Comparison of ENCODE assay signal across 8 cellular contexts in the genomic region with DNA sequence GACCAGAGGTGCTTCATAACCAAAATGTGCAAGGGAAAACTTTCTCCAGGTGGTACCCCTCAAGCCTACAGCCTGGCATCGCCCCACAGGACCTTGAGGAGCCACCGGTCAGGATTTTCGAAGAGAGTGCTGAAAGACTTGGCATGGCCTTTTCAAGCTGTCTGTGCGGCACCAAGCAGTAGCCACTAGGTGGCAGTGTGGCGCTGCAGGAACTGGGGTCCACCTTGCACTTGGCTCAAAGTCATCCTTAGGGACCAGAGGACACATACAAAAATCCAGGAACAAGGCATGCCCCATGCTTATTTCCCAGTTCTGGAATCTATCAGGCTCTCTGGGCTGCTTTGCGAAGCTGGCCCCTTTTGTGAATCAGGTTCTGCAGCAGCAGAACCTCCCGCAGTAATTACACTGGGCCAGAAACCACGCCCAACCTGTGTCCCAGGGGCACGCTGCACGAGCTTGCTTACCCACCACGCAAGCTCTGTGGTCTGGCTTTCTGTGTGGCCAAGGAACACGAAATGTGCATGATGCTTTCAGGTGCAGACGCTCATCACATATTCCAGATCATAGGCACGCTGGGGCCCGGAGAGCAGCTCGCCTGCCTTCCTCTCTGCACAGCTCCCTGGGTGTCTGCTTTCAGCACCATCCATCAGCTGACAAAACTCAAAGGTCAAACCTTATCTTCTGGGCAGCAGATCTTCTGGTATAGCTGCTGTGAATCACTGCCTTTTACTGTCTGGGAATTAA.
DNase-seq lines count a peak whose midpoint lies in the region; ATAC-seq and TF ChIP-seq lines count a peak whose summit lies in the region.

No MANE protein-coding gene starts in this region.

- peaks cover 6% of the 10 kb centered on the region for H3K36me3 ChIP-seq in adipocyte (ENCODE audit: control insufficient read depth, insufficient read depth, low read length, severe bottlenecking)
- peaks cover 0 to 12% (median 0%) of the 10 kb centered on the region in 9 donors for H3K36me3 ChIP-seq in heart right ventricle
- H3K36me3 ChIP-seq in aorta (ENCODE audit: control insufficient read depth in 1 of 2, insufficient read depth in 2 of 2, low read length in 1 of 2) = no peaks in the 10 kb centered on the region

- DNase-seq in DMS53 (lab: John Stamatoyannopoulos, UW) (peak; percentile 85), NCI-H1092 (lab: John Stamatoyannopoulos, UW) (peak; percentile 68), SW480 (ENCODE audit: low spot score) (peak; percentile 70), adipocyte (ENCODE audit: low read depth) (peak; percentile 88), heart right ventricle (peak; percentile 84 to 87), putamen (ENCODE audit: low spot score) (peak; percentile 80), aorta (peak; percentile 87 to 94)

- H3K9me3 ChIP-seq in adipocyte (ENCODE audit: control insufficient read depth, low read length) (no peaks in the 10 kb centered on the region), heart right ventricle (no peaks in the 10 kb centered on the region), aorta (ENCODE audit: control insufficient read depth, low read length) (no peaks in the 10 kb centered on the region)

- H3K27me3 ChIP-seq in adipocyte (replicated peaks; ENCODE audit: control insufficient read depth, insufficient read depth, low read length) = no peaks in the 10 kb centered on the region
- peaks cover 0 to 28% (median 8%) of the 10 kb centered on the region in 7 donors for H3K27me3 ChIP-seq in heart right ventricle
- no peaks in the 10 kb centered on the region for H3K27me3 ChIP-seq in aorta (ENCODE audit: control insufficient read depth in 1 of 2, insufficient read depth in 2 of 2, low read length in 1 of 2)

- intact Hi-C loops in heart right ventricle (cut with DNase I) (loop anchor here (1.0 to 10.0 kb wide), 13 partner anchors 69 to 607 kb away; partner anchors contain the start of genes SLC7A1 (in 2 of the 10) and UBL3 (in 1 of the 10)), aorta (cut with DNase I) (loop anchor here (2.0 to 10.0 kb wide), 5 partner anchors 189 to 606 kb away; no protein-coding TSS in a partner anchor)

- H3K27ac ChIP-seq in heart right ventricle = peak overlapping the region in 5 of 10 donors; percentile 0 to 49 (median 35)
- no peak overlapping the region for H3K27ac ChIP-seq in aorta (ENCODE audit: low read depth in 1 of 2, low read length in 2 of 2)

- no peak overlapping the region for H3K9ac ChIP-seq in adipocyte (ENCODE audit: low read length)

- ATAC-seq in GM21717 (IDR thresholded peaks at IDR 0.05; ENCODE audit: unreplicated experiment) (peak; percentile 67), heart right ventricle (peak; percentile 81 to 96 (median 90)), aorta (ENCODE audit: low FRiP score) (peak; percentile 87)

- WGBS in heart right ventricle, 2 donors = 18 to 20% methylated on average over 16 of the region's 16 CpGs
- 17 to 21% methylated on average over 16 of the region's 16 CpGs for WGBS in aorta, 2 donors

- peak overlapping the region; percentile 21 for H3K4me3 ChIP-seq in adipocyte (ENCODE audit: low read length)
- H3K4me3 ChIP-seq in heart right ventricle = peak overlapping the region in 2 of 10 donors; percentile 16 to 18
- no peak overlapping the region for H3K4me3 ChIP-seq in aorta (ENCODE audit: low read length in 2 of 2)

- TF ChIP-seq CTCF in heart right ventricle (IDR thresholded peaks at IDR 0.05) = peak in 7 of 9 donors; percentile 92 to 99 (median 98)

- H3K4me1 ChIP-seq in adipocyte (ENCODE audit: control insufficient read depth, insufficient read depth, low read length) = peaks cover 56% of the 10 kb centered on the region
- peaks cover 5 to 26% (median 18%) of the 10 kb centered on the region in 9 donors for H3K4me1 ChIP-seq in heart right ventricle
- H3K4me1 ChIP-seq in aorta (ENCODE audit: control insufficient read depth in 1 of 2, insufficient read depth in 2 of 2, low read length in 2 of 2) = no peaks in the 10 kb centered on the region
